ENCODE assay signal across 17 cellular contexts in the genomic region with DNA sequence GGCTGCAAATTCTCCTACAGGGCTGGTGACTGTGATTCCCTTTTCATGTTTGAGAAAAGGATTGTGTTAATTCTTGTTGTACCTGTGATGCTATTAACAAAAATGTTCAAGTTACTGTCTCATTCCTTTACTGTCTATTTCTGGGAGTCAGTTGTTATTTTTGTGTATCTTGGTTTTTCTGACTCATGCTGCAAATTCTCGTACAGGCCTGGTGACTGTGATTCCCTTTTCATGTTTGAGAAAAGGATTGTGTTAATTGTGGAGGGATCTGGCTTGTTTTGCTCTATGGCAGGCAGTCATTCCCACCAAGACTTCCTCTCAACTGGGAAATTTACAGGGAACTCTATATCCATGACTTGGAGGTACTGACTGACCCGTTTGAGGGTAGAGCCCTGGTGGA.
A peak's percentile ranks its signal among the peaks of the same experiment; 100 is the strongest.
DNase-seq lines count a peak whose midpoint lies in the region; ATAC-seq and TF ChIP-seq lines count a peak whose summit lies in the region.
"Had no signal": no experiment of that assay in that cellular context is flagged by ENCODE, and none has a peak within 500 bp of the region (broad histone marks: within the 10 kb centered on the region; RNA-seq: fewer than 3 reads in every experiment).

No MANE protein-coding gene starts in this region.

- H3K4me1 ChIP-seq in RWPE2 (ENCODE audit: insufficient read depth, poor library complexity, severe bottlenecking) (no peaks in the 10 kb centered on the region), fibroblast of lung (ENCODE audit: control insufficient read depth, extremely low read depth, insufficient read depth, low read length) (peaks cover 5% of the 10 kb centered on the region), osteoblast (ENCODE audit: insufficient read depth, low read length) (peaks cover 12% of the 10 kb centered on the region), adrenal gland (replicated peaks in 1 of 2) (no peaks in the 10 kb centered on the region)
- H3K4me1 ChIP-seq: gastroesophageal sphincter had no signal

- no peak for TF ChIP-seq CTCF in RWPE2 (IDR thresholded peaks at IDR 0.05; ENCODE audit: poor library complexity, severe bottlenecking)
- TF ChIP-seq CTCF in fibroblast of lung (conservative IDR thresholded peaks at IDR 0.05 in 1 of 2, IDR thresholded peaks at IDR 0.05 in 1 of 2; ENCODE audit: low read depth in 1 of 2, low read length in 2 of 2): no peak
- TF ChIP-seq CTCF in osteoblast (IDR thresholded peaks at IDR 0.05; ENCODE audit: extremely low read depth, low read depth, low read length): no peak
- TF ChIP-seq CTCF in adrenal gland (IDR thresholded peaks at IDR 0.05): no peak

- no peak overlapping the region for H3K4me3 ChIP-seq in RWPE2 (ENCODE audit: severe bottlenecking)
- H3K4me3 ChIP-seq in fibroblast of lung (replicated peaks in 1 of 4; ENCODE audit: control extremely low read depth in 1 of 4, insufficient read depth in 1 of 4, low read depth in 3 of 4, low read length in 4 of 4): no peak overlapping the region
- no peak overlapping the region for H3K4me3 ChIP-seq in osteoblast (ENCODE audit: insufficient read depth, low read length)
- no peak overlapping the region for H3K4me3 ChIP-seq in adrenal gland
- H3K4me3 ChIP-seq: gastroesophageal sphincter had no signal

- in situ Hi-C loops in G401 (cut with HindIII; ENCODE audit: low sequenced_read_pairs): no loop called here

- DNase-seq in ELF-1 (ENCODE audit: low read depth, low spot score): peak; percentile 10
- DNase-seq in RWPE2 (ENCODE audit: low spot score): no peak
- peak; percentile 42 to 91 for DNase-seq in fibroblast of lung (ENCODE audit: low read depth in 2 of 2)
- DNase-seq in osteoblast (ENCODE audit: insufficient read length, low spot score, missing footprints): peak; percentile 47
- no peak for DNase-seq in adrenal gland
- DNase-seq in G401 (ENCODE audit: low spot score): no peak
- no peak for DNase-seq in activated T-cell treated with anti-CD3 and anti-CD28 coated beads, Interleukin-2, amount 50 U/mL, for 48 hours
- DNase-seq in T-helper 17 cell: no peak
- DNase-seq: activated CD4-positive, CD25-positive, alpha-beta regulatory T cell; activated CD8-positive, alpha-beta memory T cell treated with anti-CD3 and anti-CD28 coated beads, Interleukin-2, amount 50 U/mL, for 4 hours; CD4-positive, CD25-positive, alpha-beta regulatory T cell; H7; NCI-H1048; NCI-H2171; stimulated activated CD4-positive, alpha-beta T cell treated with anti-CD3 and anti-CD28 coated beads, Interleukin-2, amount 100 ng/mL, for 24 hours had no signal

- no peaks in the 10 kb centered on the region for H3K36me3 Mint-ChIP-seq in T-helper 17 cell (ENCODE audit: low read depth)
- H3K36me3 Mint-ChIP-seq: activated naive CD8-positive, alpha-beta T cell; CD4-positive, CD25-positive, alpha-beta regulatory T cell had no signal

- WGBS in adrenal gland, 4 donors: 59 to 73% (median 63%) methylated on average over 2 of the region's 2 CpGs

- no peak overlapping the region for H3K27ac ChIP-seq in RWPE2 (ENCODE audit: poor library complexity, severe bottlenecking)
- peak overlapping the region; percentile 45 for H3K27ac ChIP-seq in fibroblast of lung (ENCODE audit: insufficient read depth, low read length)
- peak overlapping the region; percentile 80 for H3K27ac ChIP-seq in osteoblast (ENCODE audit: low read depth, low read length)
- no peak overlapping the region for H3K27ac ChIP-seq in adrenal gland
- H3K27ac ChIP-seq: gastroesophageal sphincter had no signal

- H3K27ac Mint-ChIP-seq in T-helper 17 cell: no peak overlapping the region
- H3K27ac Mint-ChIP-seq: activated naive CD8-positive, alpha-beta T cell; CD4-positive, CD25-positive, alpha-beta regulatory T cell had no signal

- H3K4me3 Mint-ChIP-seq in T-helper 17 cell: no peak overlapping the region
- H3K4me3 Mint-ChIP-seq: activated naive CD8-positive, alpha-beta T cell; CD4-positive, CD25-positive, alpha-beta regulatory T cell had no signal

- H3K9me3 ChIP-seq in RWPE2 (ENCODE audit: severe bottlenecking) (no peaks in the 10 kb centered on the region), fibroblast of lung (ENCODE audit: control insufficient read depth, insufficient read depth, low read depth, low read length) (no peaks in the 10 kb centered on the region), osteoblast (ENCODE audit: low read depth, low read length) (no peaks in the 10 kb centered on the region), adrenal gland (replicated peaks in 1 of 3) (no peaks in the 10 kb centered on the region), T-helper 17 cell (ENCODE audit: control insufficient read depth, low read length, poor library complexity, severe bottlenecking) (no peaks in the 10 kb centered on the region)
- H3K9me3 ChIP-seq: gastroesophageal sphincter had no signal

- H3K79me2 ChIP-seq in fibroblast of lung (ENCODE audit: control insufficient read depth, insufficient read depth, low read length): no peaks in the 10 kb centered on the region
- no peaks in the 10 kb centered on the region for H3K79me2 ChIP-seq in osteoblast (ENCODE audit: insufficient read depth, low read length)

- no peaks in the 10 kb centered on the region for H4K20me1 ChIP-seq in fibroblast of lung (ENCODE audit: control insufficient read depth, extremely low read depth, insufficient read depth, low read length)
- H4K20me1 ChIP-seq in osteoblast (ENCODE audit: insufficient read depth, low read length): no peaks in the 10 kb centered on the region

- H3K9ac ChIP-seq in fibroblast of lung (ENCODE audit: insufficient read depth, low read length): no peak overlapping the region

- no peaks in the 10 kb centered on the region for H3K27me3 Mint-ChIP-seq in T-helper 17 cell
- H3K27me3 Mint-ChIP-seq: activated naive CD8-positive, alpha-beta T cell; CD4-positive, CD25-positive, alpha-beta regulatory T cell had no signal

- no peak for TF ChIP-seq POLR2A in adrenal gland (IDR thresholded peaks at IDR 0.05)

- no peaks in the 10 kb centered on the region for H3K36me3 ChIP-seq in RWPE2 (ENCODE audit: low read depth)
- no peaks in the 10 kb centered on the region for H3K36me3 ChIP-seq in fibroblast of lung (ENCODE audit: control insufficient read depth, insufficient read depth, low read length)
- H3K36me3 ChIP-seq in osteoblast (ENCODE audit: insufficient read depth, low read length): no peaks in the 10 kb centered on the region
- no peaks in the 10 kb centered on the region for H3K36me3 ChIP-seq in adrenal gland (replicated peaks in 1 of 2)
- H3K36me3 ChIP-seq: gastroesophageal sphincter had no signal

- ATAC-seq in RWPE2 (ENCODE audit: low read depth): peak; percentile 67; the same call in 2 of the 3 replicates
- no peak for ATAC-seq in T-helper 17 cell
- ATAC-seq: gastroesophageal sphincter had no signal

- H2AFZ ChIP-seq in fibroblast of lung (ENCODE audit: low read length) (peak overlapping the region; percentile 52), osteoblast (ENCODE audit: low read length) (peak overlapping the region; percentile 27)

- intact Hi-C loops in adrenal gland (cut with DNase I): no loop called here

- H3K4me2 ChIP-seq in fibroblast of lung (ENCODE audit: extremely low read depth, insufficient read depth, low read length) (peak overlapping the region; percentile 37), osteoblast (ENCODE audit: insufficient read depth, low read length) (peak overlapping the region; percentile 2)

- no peaks in the 10 kb centered on the region for H3K4me1 Mint-ChIP-seq in T-helper 17 cell
- H3K4me1 Mint-ChIP-seq: CD4-positive, CD25-positive, alpha-beta regulatory T cell had no signal

- no peaks in the 10 kb centered on the region for H3K27me3 ChIP-seq in RWPE2 (ENCODE audit: insufficient read depth, poor library complexity, severe bottlenecking)
- H3K27me3 ChIP-seq in fibroblast of lung (ENCODE audit: control insufficient read depth, insufficient read depth, low read length): no peaks in the 10 kb centered on the region
- H3K27me3 ChIP-seq in osteoblast (ENCODE audit: insufficient read depth, low read length): no peaks in the 10 kb centered on the region
- no peaks in the 10 kb centered on the region for H3K27me3 ChIP-seq in adrenal gland
- H3K27me3 ChIP-seq: gastroesophageal sphincter had no signal

Comparison
In these comparisons a context has a peak if more than half of its experiments do, and no peak if none do; other contexts are left out.
1. DNase-seq: peak in ELF-1 (single experiment), fibroblast of lung (2 of 2) and osteoblast (single experiment); none in RWPE2 (single experiment), adrenal gland (0 of 7), G401 (single experiment), activated T-cell treated with anti-CD3 and anti-CD28 coated beads, Interleukin-2, amount 50 U/mL, for 48 hours (0 of 2) and T-helper 17 cell (0 of 3).
2. H3K27ac ChIP-seq: peak in fibroblast of lung (single experiment) and osteoblast (single experiment); none in RWPE2 (single experiment) and adrenal gland (0 of 5).